18 cellular contexts compared by ENCODE assay signal in genomic region chr17:32610943-32611342, GRCh38.
DNase-seq lines count a peak whose midpoint lies in the region; ATAC-seq and TF ChIP-seq lines count a peak whose summit lies in the region.
"Had no signal": no experiment of that assay in that cellular context is flagged by ENCODE, and none has a peak within 500 bp of the region (broad histone marks: within the 10 kb centered on the region; RNA-seq: fewer than 3 reads in every experiment).

No MANE protein-coding gene starts in this region.

- no peaks in the 10 kb centered on the region for H3F3A ChIP-seq in GM23338 (replicated peaks; ENCODE audit: low read depth)

- H3K36me3 ChIP-seq in GM23338 (ENCODE audit: insufficient read depth) = no peaks in the 10 kb centered on the region

- H3K9me2 ChIP-seq in GM23338 (ENCODE audit: insufficient read depth) = no peaks in the 10 kb centered on the region

- H3K27me3 ChIP-seq in GM23338 (ENCODE audit: insufficient read depth) = no peaks in the 10 kb centered on the region

- ATAC-seq in GM23338 (peak; percentile 39; the same call in 1 of the 3 replicates), esophagus mucosa (no peak), HG02623 (IDR thresholded peaks at IDR 0.05; ENCODE audit: unreplicated experiment) (no peak)

- H3K79me2 ChIP-seq in GM23338 (replicated peaks; ENCODE audit: insufficient read depth) = no peaks in the 10 kb centered on the region

- 0 out of 2 replicates have a peak, but pooled peaks cover 7% of the 10 kb centered on the region for H3K4me1 ChIP-seq in GM23338 (ENCODE audit: insufficient read depth)

- no peak overlapping the region for H2AFZ ChIP-seq in GM23338

- no peaks in the 10 kb centered on the region for H3K36me3 Mint-ChIP-seq in GM23338 (ENCODE audit: low read depth)
- peaks cover 7% of the 10 kb centered on the region for H3K36me3 Mint-ChIP-seq in brain

- H4K20me1 ChIP-seq in GM23338 (replicated peaks; ENCODE audit: insufficient read depth) = no peaks in the 10 kb centered on the region

- TF ChIP-seq CTCF in GM23338 (conservative IDR thresholded peaks at IDR 0.05; ENCODE audit: low read depth in 2 of 2) (no peak), brain (conservative IDR thresholded peaks at IDR 0.05) (no peak)

- H3K4me1 Mint-ChIP-seq in GM23338 (no peaks in the 10 kb centered on the region; the same call in 2 of the 3 replicates), brain (peaks cover 32% of the 10 kb centered on the region)

- H3K4me2 ChIP-seq in GM23338 = no peak overlapping the region

- DNase-seq in Ammon's horn (ENCODE audit: low spot score) (peak; percentile 21), GM23338 (ENCODE audit: low spot score) (no peak), OCI-M1 (lab: John Stamatoyannopoulos, UW) (peak; percentile 54), NCI-H345 treated with DMSO at 0.1 percent for 48 hours (lab: John Stamatoyannopoulos, UW; ENCODE audit: unreplicated experiment) (no peak), hypothalamus (lab: John Stamatoyannopoulos, UW) (no peak)
- DNase-seq: ACHN; Calu3; CD4-positive, alpha-beta T cell; DMS79 treated with DMSO at 0.1 percent for 48 hours; EL; GDM1; GOT3; H9 had no signal

- no peak overlapping the region for H3K4me3 ChIP-seq in GM23338

- H3K27ac Mint-ChIP-seq in GM23338 (no peak overlapping the region), brain (peak overlapping the region in 3 of 5 experiments; percentile 6 to 30 (median 22))
- H3K27ac Mint-ChIP-seq: B cell; CD4-positive, alpha-beta T cell had no signal

- H3K4me3 Mint-ChIP-seq in GM23338 (no peak overlapping the region), brain (no peak overlapping the region)
- H3K4me3 Mint-ChIP-seq: B cell; CD4-positive, alpha-beta T cell; H9 had no signal

- H3K27ac ChIP-seq in GM23338 (ENCODE audit: low read depth) = no peak overlapping the region
- H3K27ac ChIP-seq: HL-60 had no signal

- peaks cover 2% of the 10 kb centered on the region for H3K27me3 Mint-ChIP-seq in GM23338 (ENCODE audit: insufficient read depth, low read depth, poor library complexity)
- no peaks in the 10 kb centered on the region for H3K27me3 Mint-ChIP-seq in brain
- H3K27me3 Mint-ChIP-seq: B cell; CD4-positive, alpha-beta T cell had no signal

- H3K9me3 Mint-ChIP-seq in GM23338 (no peaks in the 10 kb centered on the region; the same call in 2 of the 3 replicates), brain (peaks cover 0 to 17% (median 7%) of the 10 kb centered on the region in 5 experiments)
- H3K9me3 Mint-ChIP-seq: CD4-positive, alpha-beta T cell; H9 had no signal

TF ChIP-seq in GM23338, 12 proteins besides CTCF, POLR2A, EP300 and RAD21:
- no peak for TF ChIP-seq JUNB (IDR thresholded peaks at IDR 0.05; ENCODE audit: unreplicated experiment)
- TF ChIP-seq NANOG (IDR thresholded peaks at IDR 0.05; ENCODE audit: borderline replicate concordance) = no peak
- no peak for TF ChIP-seq ZNF462 (CRISPR knock-in tag; IDR thresholded peaks at IDR 0.05)
- TF ChIP-seq POLR2AphosphoS5 (IDR thresholded peaks at IDR 0.05; ENCODE audit: low read depth) = no peak
- no peak for TF ChIP-seq EZH2 (IDR thresholded peaks at IDR 0.05; ENCODE audit: low read depth, unreplicated experiment)
- no peak for TF ChIP-seq REST (IDR thresholded peaks at IDR 0.05; ENCODE audit: unreplicated experiment)
- TF ChIP-seq CREB1 (CRISPR knock-in tag; IDR thresholded peaks at IDR 0.05; ENCODE audit: low read depth) = no peak
- TF ChIP-seq, protein P1, sequence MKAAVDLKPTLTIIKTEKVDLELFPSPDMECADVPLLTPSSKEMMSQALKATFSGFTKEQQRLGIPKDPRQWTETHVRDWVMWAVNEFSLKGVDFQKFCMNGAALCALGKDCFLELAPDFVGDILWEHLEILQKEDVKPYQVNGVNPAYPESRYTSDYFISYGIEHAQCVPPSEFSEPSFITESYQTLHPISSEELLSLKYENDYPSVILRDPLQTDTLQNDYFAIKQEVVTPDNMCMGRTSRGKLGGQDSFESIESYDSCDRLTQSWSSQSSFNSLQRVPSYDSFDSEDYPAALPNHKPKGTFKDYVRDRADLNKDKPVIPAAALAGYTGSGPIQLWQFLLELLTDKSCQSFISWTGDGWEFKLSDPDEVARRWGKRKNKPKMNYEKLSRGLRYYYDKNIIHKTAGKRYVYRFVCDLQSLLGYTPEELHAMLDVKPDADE (IDR thresholded peaks at IDR 0.05) = no peak

Comparison
In these comparisons a context has a peak if more than half of its experiments do, and no peak if none do; other contexts are left out.
1. DNase-seq: peak in Ammon's horn (single experiment) and OCI-M1 (single experiment); none in GM23338 (single experiment), NCI-H345 treated with DMSO at 0.1 percent for 48 hours (single experiment) and hypothalamus (0 of 51).